Comparison of ENCODE assay signal across 11 cellular contexts in genomic region chr14:81473456-81474155, GRCh38.
DNase-seq lines count a peak whose midpoint lies in the region; ATAC-seq and TF ChIP-seq lines count a peak whose summit lies in the region.
"Had no signal": no experiment of that assay in that cellular context is flagged by ENCODE, and none has a peak within 500 bp of the region (broad histone marks: within the 10 kb centered on the region; RNA-seq: fewer than 3 reads in every experiment).

No MANE protein-coding gene starts in this region.

- no peaks in the 10 kb centered on the region for H3K27me3 ChIP-seq in DOHH2 (ENCODE audit: control insufficient read depth, low read length)

- H3K4me3 ChIP-seq in DOHH2 (ENCODE audit: low read length) = no peak overlapping the region
- H3K4me3 ChIP-seq: GM23338 had no signal

- CTCF ChIA-PET in activated CD4-positive, alpha-beta memory T cell treated with anti-CD3 and anti-CD28 coated beads, Interleukin-2, amount 10 ng/mL, durations not matched to agents 7 days and 5 days (lab: Charles Lee) = interaction anchor here (0.8 to 2.6 kb wide), 3 partner anchors 9 to 20 kb away, joined by 3 to 11 read pairs (median 9); no protein-coding TSS in a partner anchor
- CTCF ChIA-PET in GM10248 (lab: Yijun Ruan, JAX) = no interaction called here

- no peak overlapping the region for H3K27ac ChIP-seq in DOHH2 (ENCODE audit: low read depth, low read length)

- peaks cover 57% of the 10 kb centered on the region for H3K36me3 ChIP-seq in DOHH2 (ENCODE audit: control insufficient read depth, low read length)

- no peaks in the 10 kb centered on the region for H3K79me2 ChIP-seq in DOHH2 (ENCODE audit: control insufficient read depth, low read length)

- peak overlapping the region; percentile 61 for H3K4me3 Mint-ChIP-seq in activated CD4-positive, alpha-beta memory T cell treated with anti-CD3 and anti-CD28 coated beads, Interleukin-2, amount 10 ng/mL, durations not matched to agents 7 days and 5 days
- H3K4me3 Mint-ChIP-seq: GM23338 had no signal

- peak overlapping the region; percentile 92 for H3K27ac Mint-ChIP-seq in activated CD4-positive, alpha-beta memory T cell treated with anti-CD3 and anti-CD28 coated beads, Interleukin-2, amount 10 ng/mL, durations not matched to agents 7 days and 5 days
- H3K27ac Mint-ChIP-seq: GM23338 had no signal

- POLR2A ChIA-PET in activated CD4-positive, alpha-beta memory T cell treated with anti-CD3 and anti-CD28 coated beads, Interleukin-2, amount 10 ng/mL, durations not matched to agents 7 days and 5 days (lab: Charles Lee) = no interaction called here
- POLR2A ChIA-PET in GM10248 (lab: Yijun Ruan, JAX) = no interaction called here

- H3K9me3 Mint-ChIP-seq in activated CD4-positive, alpha-beta memory T cell treated with anti-CD3 and anti-CD28 coated beads, Interleukin-2, amount 10 ng/mL, durations not matched to agents 7 days and 5 days = peaks cover 3% of the 10 kb centered on the region
- H3K9me3 Mint-ChIP-seq: GM23338 had no signal

- ATAC-seq in GM19395 (IDR thresholded peaks at IDR 0.05; ENCODE audit: unreplicated experiment) = peak; percentile 30
- ATAC-seq in HG03025 (IDR thresholded peaks at IDR 0.05; ENCODE audit: low FRiP score, unreplicated experiment) = peak; percentile 3
- ATAC-seq: GM23338 had no signal

- H3K4me1 ChIP-seq in DOHH2 (ENCODE audit: control insufficient read depth, low read length) = peaks cover 55% of the 10 kb centered on the region

- H4K20me1 ChIP-seq in DOHH2 (ENCODE audit: control insufficient read depth, insufficient read depth, low read depth, low read length) = no peaks in the 10 kb centered on the region

- H3K36me3 Mint-ChIP-seq in activated CD4-positive, alpha-beta memory T cell treated with anti-CD3 and anti-CD28 coated beads, Interleukin-2, amount 10 ng/mL, durations not matched to agents 7 days and 5 days (ENCODE audit: low read depth) = peaks cover 53% of the 10 kb centered on the region

- DNase-seq in activated CD4-positive, alpha-beta memory T cell treated with anti-CD3 and anti-CD28 coated beads, Interleukin-2, amount 10 ng/mL, durations not matched to agents 7 days and 5 days = no peak
- DNase-seq in effector CD4-positive, alpha-beta T cell = no peak
- no peak for DNase-seq in GM10248 (ENCODE audit: extremely low spot score)
- no peak for DNase-seq in NCI-H2107 (lab: John Stamatoyannopoulos, UW)
- DNase-seq in AG08395 (ENCODE audit: low spot score) = no peak
- DNase-seq: NCI-H1436 treated with DMSO at 0.1 percent for 48 hours, SW 1271 had no signal

- H3K4me1 Mint-ChIP-seq in activated CD4-positive, alpha-beta memory T cell treated with anti-CD3 and anti-CD28 coated beads, Interleukin-2, amount 10 ng/mL, durations not matched to agents 7 days and 5 days = peaks cover 55% of the 10 kb centered on the region

- no peaks in the 10 kb centered on the region for H3K9me3 ChIP-seq in DOHH2 (ENCODE audit: control insufficient read depth, insufficient read depth, low read length)

- H3K4me2 ChIP-seq in DOHH2 (ENCODE audit: low read length) = 0 out of 2 replicates have a peak overlapping the region, but pooled peaks have one; percentile 8
- H3K4me2 ChIP-seq: GM23338 had no signal

- TF ChIP-seq CTCF in DOHH2 (IDR thresholded peaks at IDR 0.05; ENCODE audit: low read depth, low read length, poor library complexity, severe bottlenecking) (no peak), GM10248 (IDR thresholded peaks at IDR 0.05; ENCODE audit: control extremely low read depth, extremely low read depth, low read depth, missing control alignments) (no peak)

- no peaks in the 10 kb centered on the region for H3K27me3 Mint-ChIP-seq in activated CD4-positive, alpha-beta memory T cell treated with anti-CD3 and anti-CD28 coated beads, Interleukin-2, amount 10 ng/mL, durations not matched to agents 7 days and 5 days

- no peaks in the 10 kb centered on the region for H3K9me2 ChIP-seq in DOHH2 (replicated peaks; ENCODE audit: control insufficient read depth, low read length)

- H3F3A ChIP-seq in DOHH2 (ENCODE audit: control insufficient read depth, insufficient read depth) = peaks cover 19% of the 10 kb centered on the region
